In the genomic region with DNA sequence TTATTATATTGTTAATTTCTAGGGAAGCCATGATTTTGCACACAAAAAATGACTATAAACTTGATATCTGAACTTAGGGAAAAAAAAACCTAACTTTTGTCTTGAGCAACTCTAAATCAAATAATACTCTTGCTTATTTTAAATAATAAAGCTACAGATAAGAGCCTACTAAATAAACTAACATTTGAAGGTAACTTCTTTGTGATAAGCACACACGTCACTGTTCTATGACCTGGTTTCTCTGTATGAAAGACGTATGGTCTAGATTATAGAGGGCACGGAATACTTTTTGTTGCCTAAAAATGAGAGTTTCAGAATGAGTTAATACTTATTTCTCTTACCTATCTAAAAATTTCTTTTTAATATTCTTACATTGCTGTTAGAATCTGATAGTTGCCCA, we compare ENCODE assay signal across 8 cellular contexts.
"Had no signal": no experiment of that assay in that cellular context is flagged by ENCODE, and none has a peak within 500 bp of the region (broad histone marks: within the 10 kb centered on the region; RNA-seq: fewer than 3 reads in every experiment).

No MANE protein-coding gene starts in this region.

- ATAC-seq: GM12878 had no signal

- H3K4me3 ChIP-seq: GM12878 had no signal

- DNase-seq: GDM1, GF-D8 had no signal

- FAIRE-seq: G401.6, GM12878, GM12891, GM12892, GM18507, GM19239 had no signal
